27 cellular contexts compared by ENCODE assay signal in genomic region chr18:8760984-8761383, GRCh38.
"Had no signal": no experiment of that assay in that cellular context is flagged by ENCODE, and none has a peak within 500 bp of the region (broad histone marks: within the 10 kb centered on the region; RNA-seq: fewer than 3 reads in every experiment).

No MANE protein-coding gene starts in this region.

- ATAC-seq: activated CD8-positive, alpha-beta T cell treated with anti-CD3 and anti-CD28 coated beads for 36 hours; activated naive CD8-positive, alpha-beta T cell treated with anti-CD3 and anti-CD28 coated beads, Interleukin-2, amount 50 U/mL, for 24 hours had no signal

- H3K27ac ChIP-seq: ascending aorta, cardiac muscle cell, VCaP had no signal

- H3K9me3 ChIP-seq: ascending aorta had no signal

- H3K4me3 ChIP-seq: ascending aorta, cardiac muscle cell had no signal

- H3K4me1 ChIP-seq: ascending aorta had no signal

- H3K36me3 ChIP-seq: ascending aorta, cardiac muscle cell had no signal

- DNase-seq: activated B cell treated with CpG ODN at 0.5 μM for 24 hours; activated CD4-positive, alpha-beta memory T cell treated with anti-CD3 and anti-CD28 coated beads for 36 hours; activated CD4-positive, alpha-beta T cell treated with anti-CD3 and anti-CD28 coated beads for 4 hours; activated CD4-positive, alpha-beta T cell treated with anti-CD3 and anti-CD28 coated beads, Interleukin-2, amount 10 ng/mL, durations not matched to agents 24 days and 14 days; activated CD4-positive, alpha-beta T cell treated with anti-CD3 and anti-CD28 coated beads, Interleukin-2, amount 50 U/mL, for 1 hour; activated CD4-positive, alpha-beta T cell treated with anti-CD3 and anti-CD28 coated beads, Interleukin-2, amount 50 U/mL, for 4 hours; activated CD4-positive, CD25-positive, alpha-beta regulatory T cell treated with anti-CD3 and anti-CD28 coated beads, Interleukin-2, amount 50 U/mL, for 72 hours; activated CD8-positive, alpha-beta memory T cell treated with anti-CD3 and anti-CD28 coated beads, Interleukin-2, amount 50 U/mL, for 48 hours; activated CD8-positive, alpha-beta T cell treated with anti-CD3 and anti-CD28 coated beads for 36 hours; activated effector memory CD4-positive, alpha-beta T cell treated with Interleukin-2 at 50 U/mL for 16 hours; activated gamma-delta T cell; activated naive CD4-positive, alpha-beta T cell treated with anti-CD3 and anti-CD28 coated beads, Interleukin-2, amount 10 ng/mL, durations not matched to agents 7 days and 5 days; activated naive CD4-positive, alpha-beta T cell treated with Interleukin-2 at 50 U/mL for 16 hours; activated naive CD8-positive, alpha-beta T cell treated with anti-CD3 and anti-CD28 coated beads, Interleukin-2, amount 10 ng/mL, durations not matched to agents 7 days and 5 days; activated naive CD8-positive, alpha-beta T cell treated with anti-CD3 and anti-CD28 coated beads, Interleukin-2, amount 50 U/mL, for 24 hours; activated T-cell treated with anti-CD3 and anti-CD28 coated beads, Interleukin-2, amount 50 U/mL, for 24 hours; activated T-cell treated with anti-CD3 and anti-CD28 coated beads, Interleukin-2, amount 50 U/mL, for 48 hours; amygdala; anterior cingulate cortex; caudate nucleus; cerebellar nuclear complex; T-helper 1 cell; T-helper 2 cell; T-helper 9 cell had no signal

- H3K27me3 ChIP-seq: ascending aorta, cardiac muscle cell had no signal
